In the genomic region with DNA sequence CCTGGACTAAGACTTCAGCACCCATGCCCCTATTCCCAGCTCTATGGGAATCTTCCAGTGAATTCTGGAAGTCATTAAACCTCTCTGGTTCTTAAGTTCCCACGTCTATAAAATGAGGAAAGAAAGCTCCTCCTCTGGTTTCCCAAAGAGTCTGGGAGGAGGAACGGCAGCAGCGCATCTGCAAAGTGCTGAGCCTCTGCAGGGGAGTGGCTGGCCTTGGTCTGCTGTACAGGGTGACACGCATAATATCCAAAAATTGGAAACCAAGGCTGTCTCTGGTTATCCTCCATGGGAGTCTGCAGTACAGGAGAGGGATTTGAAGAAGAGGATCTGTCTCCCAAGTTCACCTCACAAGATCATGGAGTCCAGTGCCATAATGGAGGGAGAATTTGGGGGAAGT, we compare ENCODE assay signal across 22 cellular contexts.
"Had no signal": no experiment of that assay in that cellular context is flagged by ENCODE, and none has a peak within 500 bp of the region (broad histone marks: within the 10 kb centered on the region; RNA-seq: fewer than 3 reads in every experiment).

No MANE protein-coding gene starts in this region.

- H2AFZ ChIP-seq: parathyroid adenoma had no signal

- H3K4me3 ChIP-seq: left lung, lower lobe of right lung, psoas muscle, spleen, stomach, thoracic aorta, transverse colon had no signal

- H3K36me3 Mint-ChIP-seq: memory B cell had no signal

- H3K36me3 ChIP-seq: left lung, lower lobe of right lung, spleen, stomach, thoracic aorta, transverse colon had no signal

- H3K27me3 ChIP-seq: left lung, spleen, transverse colon had no signal

- H3K27me3 Mint-ChIP-seq: memory B cell had no signal

- H3K4me1 ChIP-seq: parathyroid adenoma had no signal

- H3K79me2 ChIP-seq: parathyroid adenoma had no signal

- H3K9ac ChIP-seq: parathyroid adenoma had no signal

- DNase-seq: effector memory CD8-positive, alpha-beta T cell; erythroblast; islet precursor cell; left lung; lower lobe of right lung; midbrain; psoas muscle; retina; spleen; stimulated activated CD4-positive, alpha-beta T cell treated with anti-CD3 and anti-CD28 coated beads, Interleukin-15, amount 100 ng/mL, for 24 hours; stimulated activated CD4-positive, alpha-beta T cell treated with anti-CD3 and anti-CD28 coated beads, Interleukin-1b, Interleukin-23, amount 100 ng/mL, for 48 hours; stimulated activated CD4-positive, alpha-beta T cell treated with anti-CD3 and anti-CD28 coated beads, Interleukin-4, amount 100 ng/mL, for 24 hours; stimulated activated naive CD4-positive, alpha-beta T cell; stomach; substantia nigra; transverse colon had no signal

- H3K9me3 Mint-ChIP-seq: central memory CD8-positive, alpha-beta T cell; effector memory CD8-positive, alpha-beta T cell; nephron had no signal

- H3K4me3 Mint-ChIP-seq: central memory CD8-positive, alpha-beta T cell; effector memory CD8-positive, alpha-beta T cell; memory B cell; nephron had no signal

- H3K9me3 ChIP-seq: left lung, lower lobe of right lung, psoas muscle, spleen, stomach, thoracic aorta, transverse colon had no signal

- H3K27ac ChIP-seq: left lung, lower lobe of right lung, parathyroid adenoma, psoas muscle, spleen, stomach, thoracic aorta, transverse colon had no signal

- ATAC-seq: effector memory CD8-positive, alpha-beta T cell; left lung; lower lobe of right lung; psoas muscle; sciatic nerve had no signal
